ENCODE assay signal across 1 cellular context in the genomic region with DNA sequence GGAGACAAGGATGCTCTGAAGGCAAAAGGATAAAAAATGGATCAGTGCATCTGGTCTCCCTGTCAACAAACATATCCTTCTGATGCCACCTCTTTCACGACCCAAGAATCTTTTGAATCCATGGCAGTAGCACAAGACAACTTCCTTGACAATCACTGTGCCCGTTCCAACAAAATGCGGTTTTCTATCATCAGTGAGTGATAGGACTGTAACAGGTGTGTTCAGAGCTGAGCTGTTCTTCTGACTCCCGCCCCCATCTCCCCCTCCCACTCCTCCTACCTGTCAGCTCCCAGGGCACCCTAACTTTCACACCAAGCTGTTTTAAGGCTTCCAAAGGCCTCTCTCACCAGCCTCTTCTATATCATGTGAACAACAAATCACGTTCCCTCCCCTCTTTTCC.
TF ChIP-seq lines count a peak whose summit lies in the region.

No MANE protein-coding gene starts in this region.

TF ChIP-seq in H1, 55 proteins besides CTCF, POLR2A, EP300 and RAD21 (continued from another document):
- TF ChIP-seq, protein P1, sequence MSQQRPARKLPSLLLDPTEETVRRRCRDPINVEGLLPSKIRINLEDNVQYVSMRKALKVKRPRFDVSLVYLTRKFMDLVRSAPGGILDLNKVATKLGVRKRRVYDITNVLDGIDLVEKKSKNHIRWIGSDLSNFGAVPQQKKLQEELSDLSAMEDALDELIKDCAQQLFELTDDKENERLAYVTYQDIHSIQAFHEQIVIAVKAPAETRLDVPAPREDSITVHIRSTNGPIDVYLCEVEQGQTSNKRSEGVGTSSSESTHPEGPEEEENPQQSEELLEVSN (IDR thresholded peaks at IDR 0.05): no peak
- no peak for TF ChIP-seq HDAC6 (IDR thresholded peaks at IDR 0.05; ENCODE audit: low read depth, low read length)
- TF ChIP-seq, protein P2, sequence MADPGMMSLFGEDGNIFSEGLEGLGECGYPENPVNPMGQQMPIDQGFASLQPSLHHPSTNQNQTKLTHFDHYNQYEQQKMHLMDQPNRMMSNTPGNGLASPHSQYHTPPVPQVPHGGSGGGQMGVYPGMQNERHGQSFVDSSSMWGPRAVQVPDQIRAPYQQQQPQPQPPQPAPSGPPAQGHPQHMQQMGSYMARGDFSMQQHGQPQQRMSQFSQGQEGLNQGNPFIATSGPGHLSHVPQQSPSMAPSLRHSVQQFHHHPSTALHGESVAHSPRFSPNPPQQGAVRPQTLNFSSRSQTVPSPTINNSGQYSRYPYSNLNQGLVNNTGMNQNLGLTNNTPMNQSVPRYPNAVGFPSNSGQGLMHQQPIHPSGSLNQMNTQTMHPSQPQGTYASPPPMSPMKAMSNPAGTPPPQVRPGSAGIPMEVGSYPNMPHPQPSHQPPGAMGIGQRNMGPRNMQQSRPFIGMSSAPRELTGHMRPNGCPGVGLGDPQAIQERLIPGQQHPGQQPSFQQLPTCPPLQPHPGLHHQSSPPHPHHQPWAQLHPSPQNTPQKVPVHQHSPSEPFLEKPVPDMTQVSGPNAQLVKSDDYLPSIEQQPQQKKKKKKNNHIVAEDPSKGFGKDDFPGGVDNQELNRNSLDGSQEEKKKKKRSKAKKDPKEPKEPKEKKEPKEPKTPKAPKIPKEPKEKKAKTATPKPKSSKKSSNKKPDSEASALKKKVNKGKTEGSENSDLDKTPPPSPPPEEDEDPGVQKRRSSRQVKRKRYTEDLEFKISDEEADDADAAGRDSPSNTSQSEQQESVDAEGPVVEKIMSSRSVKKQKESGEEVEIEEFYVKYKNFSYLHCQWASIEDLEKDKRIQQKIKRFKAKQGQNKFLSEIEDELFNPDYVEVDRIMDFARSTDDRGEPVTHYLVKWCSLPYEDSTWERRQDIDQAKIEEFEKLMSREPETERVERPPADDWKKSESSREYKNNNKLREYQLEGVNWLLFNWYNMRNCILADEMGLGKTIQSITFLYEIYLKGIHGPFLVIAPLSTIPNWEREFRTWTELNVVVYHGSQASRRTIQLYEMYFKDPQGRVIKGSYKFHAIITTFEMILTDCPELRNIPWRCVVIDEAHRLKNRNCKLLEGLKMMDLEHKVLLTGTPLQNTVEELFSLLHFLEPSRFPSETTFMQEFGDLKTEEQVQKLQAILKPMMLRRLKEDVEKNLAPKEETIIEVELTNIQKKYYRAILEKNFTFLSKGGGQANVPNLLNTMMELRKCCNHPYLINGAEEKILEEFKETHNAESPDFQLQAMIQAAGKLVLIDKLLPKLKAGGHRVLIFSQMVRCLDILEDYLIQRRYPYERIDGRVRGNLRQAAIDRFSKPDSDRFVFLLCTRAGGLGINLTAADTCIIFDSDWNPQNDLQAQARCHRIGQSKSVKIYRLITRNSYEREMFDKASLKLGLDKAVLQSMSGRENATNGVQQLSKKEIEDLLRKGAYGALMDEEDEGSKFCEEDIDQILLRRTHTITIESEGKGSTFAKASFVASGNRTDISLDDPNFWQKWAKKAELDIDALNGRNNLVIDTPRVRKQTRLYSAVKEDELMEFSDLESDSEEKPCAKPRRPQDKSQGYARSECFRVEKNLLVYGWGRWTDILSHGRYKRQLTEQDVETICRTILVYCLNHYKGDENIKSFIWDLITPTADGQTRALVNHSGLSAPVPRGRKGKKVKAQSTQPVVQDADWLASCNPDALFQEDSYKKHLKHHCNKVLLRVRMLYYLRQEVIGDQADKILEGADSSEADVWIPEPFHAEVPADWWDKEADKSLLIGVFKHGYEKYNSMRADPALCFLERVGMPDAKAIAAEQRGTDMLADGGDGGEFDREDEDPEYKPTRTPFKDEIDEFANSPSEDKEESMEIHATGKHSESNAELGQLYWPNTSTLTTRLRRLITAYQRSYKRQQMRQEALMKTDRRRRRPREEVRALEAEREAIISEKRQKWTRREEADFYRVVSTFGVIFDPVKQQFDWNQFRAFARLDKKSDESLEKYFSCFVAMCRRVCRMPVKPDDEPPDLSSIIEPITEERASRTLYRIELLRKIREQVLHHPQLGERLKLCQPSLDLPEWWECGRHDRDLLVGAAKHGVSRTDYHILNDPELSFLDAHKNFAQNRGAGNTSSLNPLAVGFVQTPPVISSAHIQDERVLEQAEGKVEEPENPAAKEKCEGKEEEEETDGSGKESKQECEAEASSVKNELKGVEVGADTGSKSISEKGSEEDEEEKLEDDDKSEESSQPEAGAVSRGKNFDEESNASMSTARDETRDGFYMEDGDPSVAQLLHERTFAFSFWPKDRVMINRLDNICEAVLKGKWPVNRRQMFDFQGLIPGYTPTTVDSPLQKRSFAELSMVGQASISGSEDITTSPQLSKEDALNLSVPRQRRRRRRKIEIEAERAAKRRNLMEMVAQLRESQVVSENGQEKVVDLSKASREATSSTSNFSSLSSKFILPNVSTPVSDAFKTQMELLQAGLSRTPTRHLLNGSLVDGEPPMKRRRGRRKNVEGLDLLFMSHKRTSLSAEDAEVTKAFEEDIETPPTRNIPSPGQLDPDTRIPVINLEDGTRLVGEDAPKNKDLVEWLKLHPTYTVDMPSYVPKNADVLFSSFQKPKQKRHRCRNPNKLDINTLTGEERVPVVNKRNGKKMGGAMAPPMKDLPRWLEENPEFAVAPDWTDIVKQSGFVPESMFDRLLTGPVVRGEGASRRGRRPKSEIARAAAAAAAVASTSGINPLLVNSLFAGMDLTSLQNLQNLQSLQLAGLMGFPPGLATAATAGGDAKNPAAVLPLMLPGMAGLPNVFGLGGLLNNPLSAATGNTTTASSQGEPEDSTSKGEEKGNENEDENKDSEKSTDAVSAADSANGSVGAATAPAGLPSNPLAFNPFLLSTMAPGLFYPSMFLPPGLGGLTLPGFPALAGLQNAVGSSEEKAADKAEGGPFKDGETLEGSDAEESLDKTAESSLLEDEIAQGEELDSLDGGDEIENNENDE (IDR thresholded peaks at IDR 0.05; ENCODE audit: insufficient replicate concordance, low read length): no peak
